ENCODE assay signal across 16 cellular contexts in genomic region chrX:41351923-41352322, GRCh38. TPM values are rescaled to one million over a fixed set of nuclear protein-coding genes. Genes with fewer than 3 reads are reported as not detected.
DNase-seq lines count a peak whose midpoint lies in the region; ATAC-seq and TF ChIP-seq lines count a peak whose summit lies in the region.
"Had no signal": no experiment of that assay in that cellular context is flagged by ENCODE, and none has a peak within 500 bp of the region (broad histone marks: within the 10 kb centered on the region; RNA-seq: fewer than 3 reads in every experiment).

No MANE protein-coding gene starts in this region.

- POLR2A ChIA-PET in activated B cell treated with CpG ODN at 0.5 μM for 24 hours (lab: Charles Lee), result no interaction called here

- H2AFZ ChIP-seq in GM23338, result no peak overlapping the region

- H3K27me3 Mint-ChIP-seq in GM23338 (ENCODE audit: insufficient read depth, low read depth, poor library complexity), result peaks cover 14% of the 10 kb centered on the region
- H3K27me3 Mint-ChIP-seq in activated B cell treated with CpG ODN at 0.5 μM for 24 hours, result no peaks in the 10 kb centered on the region
- no peaks in the 10 kb centered on the region for H3K27me3 Mint-ChIP-seq in mesothelial cell of epicardium (ENCODE audit: low read depth)

- no peaks in the 10 kb centered on the region for H3K27me3 ChIP-seq in GM23338 (ENCODE audit: insufficient read depth)

- H3F3A ChIP-seq in GM23338 (replicated peaks; ENCODE audit: low read depth), result peaks cover 7% of the 10 kb centered on the region; the same call in 1 of the 2 replicates

- H3K36me3 ChIP-seq in GM23338 (ENCODE audit: insufficient read depth), result peaks cover 22% of the 10 kb centered on the region; the same call in 1 of the 2 replicates

- intact Hi-C loops in activated B cell treated with CpG ODN at 0.5 μM for 24 hours (cut with micrococcal nuclease), result loop anchor here (2.0 to 5.0 kb wide), 2 partner anchors 15 to 240 kb away; no protein-coding TSS in a partner anchor

- DNase-seq in DMS 273 (lab: John Stamatoyannopoulos, UW; ENCODE audit: unreplicated experiment), result peak; percentile 41
- no peak for DNase-seq in DMS 273 treated with DMSO at 0.1 percent for 48 hours (lab: John Stamatoyannopoulos, UW)
- no peak for DNase-seq in GM23338 (ENCODE audit: low spot score)
- DNase-seq in activated B cell treated with CpG ODN at 0.5 μM for 24 hours, result no peak
- DNase-seq in mesothelial cell of epicardium (ENCODE audit: low spot score in 2 of 2, unreplicated experiment in 2 of 2), result no peak
- no peak for DNase-seq in SKM-1 treated with dmso at 0.1 percent for 144 hours (lab: John Stamatoyannopoulos, UW; ENCODE audit: unreplicated experiment)
- no peak for DNase-seq in NCI-H2081 (lab: John Stamatoyannopoulos, UW)
- no peak for DNase-seq in SIG-M5 treated with dmso at 0.1 percent for 504 hours (lab: John Stamatoyannopoulos, UW; ENCODE audit: unreplicated experiment)
- DNase-seq: 8988T; activated CD4-positive, alpha-beta T cell treated with anti-CD3 and anti-CD28 coated beads for 4 hours; hippocampal formation; left cardiac atrium; NCI-H1930; NCI-H524 treated with DMSO at 0.1 percent for 48 hours; psoas muscle had no signal

- peak overlapping the region; percentile 47; the same call in 1 of the 2 replicates for H3K27ac ChIP-seq in GM23338 (ENCODE audit: low read depth)
- H3K27ac ChIP-seq: psoas muscle had no signal

- H3K9me3 Mint-ChIP-seq in GM23338 (no peaks in the 10 kb centered on the region; the same call in 2 of the 3 replicates), activated B cell treated with CpG ODN at 0.5 μM for 24 hours (no peaks in the 10 kb centered on the region), mesothelial cell of epicardium (peaks cover 12% of the 10 kb centered on the region)

- H3K4me3 Mint-ChIP-seq in GM23338 (no peak overlapping the region), activated B cell treated with CpG ODN at 0.5 μM for 24 hours (no peak overlapping the region), mesothelial cell of epicardium (no peak overlapping the region)
- H3K4me3 Mint-ChIP-seq: CD14-positive monocyte had no signal

- no peaks in the 10 kb centered on the region for H3K79me2 ChIP-seq in GM23338 (replicated peaks; ENCODE audit: insufficient read depth)

- no peak overlapping the region for H3K4me2 ChIP-seq in GM23338

- ATAC-seq in GM23338, result peak; percentile 15
- no peak for ATAC-seq in activated B cell treated with CpG ODN at 0.5 μM for 24 hours (ENCODE audit: low read depth)

- no peak overlapping the region for H3K4me3 ChIP-seq in GM23338
- H3K4me3 ChIP-seq: psoas muscle had no signal

- H3K27ac Mint-ChIP-seq in GM23338, result no peak overlapping the region
- H3K27ac Mint-ChIP-seq in activated B cell treated with CpG ODN at 0.5 μM for 24 hours, result peak overlapping the region; percentile 3
- peak overlapping the region; percentile 11 for H3K27ac Mint-ChIP-seq in mesothelial cell of epicardium

- TF ChIP-seq CTCF in GM23338 (conservative IDR thresholded peaks at IDR 0.05; ENCODE audit: low read depth in 2 of 2) (no peak), activated B cell treated with CpG ODN at 0.5 μM for 24 hours (IDR thresholded peaks at IDR 0.05) (no peak), mesothelial cell of epicardium (IDR thresholded peaks at IDR 0.05; ENCODE audit: unreplicated experiment) (no peak)

- H3K9me2 ChIP-seq in GM23338 (ENCODE audit: insufficient read depth), result no peaks in the 10 kb centered on the region

- CTCF ChIA-PET in activated B cell treated with CpG ODN at 0.5 μM for 24 hours (lab: Charles Lee), result interaction anchor here (1.3 kb wide), 1 partner anchor 172 kb away, joined by 3 read pairs; no protein-coding TSS in a partner anchor

- H3K4me1 Mint-ChIP-seq in GM23338 (peaks cover 8% of the 10 kb centered on the region), activated B cell treated with CpG ODN at 0.5 μM for 24 hours (peaks cover 13% of the 10 kb centered on the region), mesothelial cell of epicardium (no peaks in the 10 kb centered on the region)

- H3K36me3 Mint-ChIP-seq in GM23338 (ENCODE audit: low read depth), result peaks cover 39% of the 10 kb centered on the region
- H3K36me3 Mint-ChIP-seq in activated B cell treated with CpG ODN at 0.5 μM for 24 hours (ENCODE audit: low read depth), result peaks cover 37% of the 10 kb centered on the region
- H3K36me3 Mint-ChIP-seq in mesothelial cell of epicardium, result peaks cover 3% of the 10 kb centered on the region

- H4K20me1 ChIP-seq in GM23338 (replicated peaks; ENCODE audit: insufficient read depth), result 0 out of 2 replicates have a peak, but pooled peaks cover 1% of the 10 kb centered on the region

- H3K4me1 ChIP-seq in GM23338 (ENCODE audit: insufficient read depth), result peaks cover 7% of the 10 kb centered on the region; the same call in 1 of the 2 replicates
- H3K4me1 ChIP-seq: psoas muscle had no signal

TF ChIP-seq in GM23338, 12 proteins besides CTCF, POLR2A, EP300 and RAD21 (continues in another document):
- TF ChIP-seq EZH2phosphoT487 (IDR thresholded peaks at IDR 0.05; ENCODE audit: unreplicated experiment), result no peak
- no peak for TF ChIP-seq STAT1 (IDR thresholded peaks at IDR 0.05; ENCODE audit: unreplicated experiment)
- TF ChIP-seq ZNF331 (CRISPR knock-in tag; IDR thresholded peaks at IDR 0.05; ENCODE audit: low read depth), result no peak
- no peak for TF ChIP-seq ETS1 (IDR thresholded peaks at IDR 0.05)
- TF ChIP-seq POLR2AphosphoS5 (IDR thresholded peaks at IDR 0.05; ENCODE audit: low read depth), result peak; percentile 17; the same call in 1 of the 2 replicates

RNA-seq across cellular contexts. Expression of gene DDX3X, which starts 18.0 kb away (rescaled TPM):
- 239 and 272 TPM in 2 replicates for total RNA-seq in GM23338 (2014; rRNA removed; shearing (Covaris generic))
- polyA plus RNA-seq in GM23338 (2016; fragmentation: Nextera tagmentation; extraction: Ambion mirVana), result 55.6 and 68.1 TPM in 2 replicates
- 225 and 247 TPM in 2 replicates for total RNA-seq in activated B cell treated with CpG ODN at 0.5 μM for 24 hours
- 301 to 305 TPM (median 303 TPM) in 3 replicates for total RNA-seq in mesothelial cell of epicardium
